ENCODE assay signal across 11 cellular contexts in the genomic region with DNA sequence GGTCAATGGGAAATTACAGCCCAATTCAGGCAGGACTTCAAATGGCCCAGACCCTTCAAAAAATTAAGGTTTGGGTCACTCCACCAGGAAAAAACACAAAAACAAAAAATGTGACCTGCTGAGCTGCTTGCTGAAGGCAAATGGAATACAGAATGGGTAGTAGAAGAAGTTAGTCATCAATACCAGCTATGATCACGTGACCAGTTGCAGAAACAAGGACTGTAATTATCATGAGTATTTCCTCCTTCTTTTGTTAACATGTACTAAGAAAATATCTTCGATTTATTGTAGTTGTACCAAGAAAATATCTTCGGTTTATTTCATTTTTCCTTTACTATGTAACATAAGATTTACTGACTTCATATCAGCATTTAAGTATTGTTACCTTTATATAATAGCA.
"Had no signal": no experiment of that assay in that cellular context is flagged by ENCODE, and none has a peak within 500 bp of the region (broad histone marks: within the 10 kb centered on the region; RNA-seq: fewer than 3 reads in every experiment).

No MANE protein-coding gene starts in this region.

- ATAC-seq: GM23338, HCT116 had no signal

- H3K9me3 ChIP-seq: HAP-1 had no signal

- H3K4me1 ChIP-seq: HAP-1 had no signal

- H3K36me3 ChIP-seq: HAP-1 had no signal

- H3K27ac Mint-ChIP-seq: GM23338, H9, HFFc6 had no signal

- H3K4me3 Mint-ChIP-seq: GM23338, H9, HFFc6 had no signal

- H3K4me1 Mint-ChIP-seq: GM23338, H9 had no signal

- DNase-seq: GM23248, GOT3, H7, H9, HCEC 1CT, HFFc6 had no signal

- H3K9ac ChIP-seq: GM23248 had no signal

- H3K27ac ChIP-seq: GM23248 had no signal

- H3K9me3 Mint-ChIP-seq: GM23338 had no signal

- FAIRE-seq: H1, H54 had no signal

- H2AFZ ChIP-seq: GM23248, GM23338 had no signal

- H3K4me2 ChIP-seq: GM23338 had no signal

- H3K4me3 ChIP-seq: GM23248, GM23338, HAP-1 had no signal
